In genomic region chr13:94236132-94236531, GRCh38 we compare ENCODE assay signal across 23 cellular contexts.
DNase-seq lines count a peak whose midpoint lies in the region; TF ChIP-seq lines count a peak whose summit lies in the region.
"Had no signal": no experiment of that assay in that cellular context is flagged by ENCODE, and none has a peak within 500 bp of the region (broad histone marks: within the 10 kb centered on the region; RNA-seq: fewer than 3 reads in every experiment).

No MANE protein-coding gene starts in this region.

- H3K9me3 ChIP-seq in BLaER1, result no peaks in the 10 kb centered on the region
- H3K9me3 ChIP-seq in osteoblast (ENCODE audit: low read depth, low read length), result no peaks in the 10 kb centered on the region
- no peaks in the 10 kb centered on the region for H3K9me3 ChIP-seq in thyroid gland
- no peaks in the 10 kb centered on the region for H3K9me3 ChIP-seq in Peyer's patch
- H3K9me3 ChIP-seq: gastroesophageal sphincter, tibial nerve had no signal

- H2AFZ ChIP-seq in osteoblast (ENCODE audit: low read length), result peak overlapping the region; percentile 10
- H2AFZ ChIP-seq: parathyroid adenoma had no signal

- H3K27ac ChIP-seq in BLaER1 (no peak overlapping the region), osteoblast (ENCODE audit: low read depth, low read length) (no peak overlapping the region), thyroid gland (no peak overlapping the region), Peyer's patch (no peak overlapping the region)
- H3K27ac ChIP-seq: C4-2B, gastroesophageal sphincter, parathyroid adenoma, tibial nerve had no signal

- H3K27ac Mint-ChIP-seq in HFFc6, result no peak overlapping the region; the same call in 1 of the 2 replicates
- H3K27ac Mint-ChIP-seq: activated CD4-positive, alpha-beta T cell treated with anti-CD3 and anti-CD28 coated beads, Interleukin-2, amount 10 ng/mL, durations not matched to agents 7 days and 5 days; memory B cell had no signal

- no peak for TF ChIP-seq CTCF in HFFc6 (IDR thresholded peaks at IDR 0.05)
- no peak for TF ChIP-seq CTCF in choroid plexus epithelial cell (conservative IDR thresholded peaks at IDR 0.05; ENCODE audit: low read depth, low read length)
- no peak for TF ChIP-seq CTCF in osteoblast (IDR thresholded peaks at IDR 0.05; ENCODE audit: extremely low read depth, low read depth, low read length)
- no peak for TF ChIP-seq CTCF in thyroid gland (IDR thresholded peaks at IDR 0.05)
- TF ChIP-seq CTCF in Peyer's patch (IDR thresholded peaks at IDR 0.05), result no peak

- H3K27me3 ChIP-seq in BLaER1 (no peaks in the 10 kb centered on the region), osteoblast (ENCODE audit: insufficient read depth, low read length) (no peaks in the 10 kb centered on the region), thyroid gland (no peaks in the 10 kb centered on the region), Peyer's patch (no peaks in the 10 kb centered on the region)
- H3K27me3 ChIP-seq: gastroesophageal sphincter, tibial nerve had no signal

- no peaks in the 10 kb centered on the region; the same call in 1 of the 2 replicates for H3K27me3 Mint-ChIP-seq in HFFc6 (ENCODE audit: insufficient read depth)
- H3K27me3 Mint-ChIP-seq: activated CD4-positive, alpha-beta T cell treated with anti-CD3 and anti-CD28 coated beads, Interleukin-2, amount 10 ng/mL, durations not matched to agents 7 days and 5 days; memory B cell had no signal

- H3K79me2 ChIP-seq in osteoblast (ENCODE audit: insufficient read depth, low read length), result no peaks in the 10 kb centered on the region
- H3K79me2 ChIP-seq: parathyroid adenoma had no signal

- H3K4me2 ChIP-seq in BLaER1 (peak overlapping the region; percentile 40), osteoblast (ENCODE audit: insufficient read depth, low read length) (peak overlapping the region; percentile 26)

- H3K9me3 Mint-ChIP-seq in HFFc6, result no peaks in the 10 kb centered on the region
- H3K9me3 Mint-ChIP-seq: neural crest cell had no signal

- H3K36me3 ChIP-seq in BLaER1 (no peaks in the 10 kb centered on the region), osteoblast (ENCODE audit: insufficient read depth, low read length) (no peaks in the 10 kb centered on the region), thyroid gland (no peaks in the 10 kb centered on the region), Peyer's patch (no peaks in the 10 kb centered on the region)
- H3K36me3 ChIP-seq: gastroesophageal sphincter, tibial nerve had no signal

- peaks cover 68% of the 10 kb centered on the region for H3K4me1 Mint-ChIP-seq in HFFc6 (ENCODE audit: low read depth)

- TF ChIP-seq POLR2A in thyroid gland (IDR thresholded peaks at IDR 0.05) (no peak), Peyer's patch (IDR thresholded peaks at IDR 0.05) (no peak)

- peaks cover 11% of the 10 kb centered on the region for H3K36me3 Mint-ChIP-seq in HFFc6 (ENCODE audit: low read depth)
- H3K36me3 Mint-ChIP-seq: memory B cell had no signal

- no peak for DNase-seq in HFFc6
- peak; percentile 9 for DNase-seq in choroid plexus epithelial cell (ENCODE audit: low read depth)
- DNase-seq in osteoblast (ENCODE audit: insufficient read length, low spot score, missing footprints), result no peak
- DNase-seq in thyroid gland, result no peak
- no peak for DNase-seq in Peyer's patch
- DNase-seq in stimulated activated CD8-positive, alpha-beta memory T cell treated with anti-CD3 and anti-CD28 coated beads, Interleukin-4, amount 100 ng/mL, for 48 hours, result no peak
- DNase-seq: activated CD4-positive, alpha-beta T cell treated with anti-CD3 and anti-CD28 coated beads, Interleukin-2, amount 10 ng/mL, durations not matched to agents 7 days and 5 days; activated T-cell treated with anti-CD3 and anti-CD28 coated beads, Interleukin-2, amount 50 U/mL, for 1 hour; amniotic stem cell; Calu3; DMS79 treated with DMSO at 0.1 percent for 48 hours; GDM1; NCI-H446 treated with DMSO at 0.1 percent for 48 hours; NCI-H82; right cardiac atrium; T1000 had no signal

- H4K20me1 ChIP-seq in BLaER1 (no peaks in the 10 kb centered on the region), osteoblast (ENCODE audit: insufficient read depth, low read length) (no peaks in the 10 kb centered on the region)

- H3K4me1 ChIP-seq in BLaER1, result peaks cover 14% of the 10 kb centered on the region
- peaks cover 31% of the 10 kb centered on the region for H3K4me1 ChIP-seq in osteoblast (ENCODE audit: insufficient read depth, low read length)
- H3K4me1 ChIP-seq in thyroid gland, result no peaks in the 10 kb centered on the region
- no peaks in the 10 kb centered on the region for H3K4me1 ChIP-seq in Peyer's patch
- H3K4me1 ChIP-seq: gastroesophageal sphincter, parathyroid adenoma had no signal

- peak overlapping the region; percentile 10; the same call in 1 of the 2 replicates for H3K4me3 Mint-ChIP-seq in HFFc6
- H3K4me3 Mint-ChIP-seq: activated CD4-positive, alpha-beta T cell treated with anti-CD3 and anti-CD28 coated beads, Interleukin-2, amount 10 ng/mL, durations not matched to agents 7 days and 5 days; memory B cell; neural crest cell had no signal

- H3K4me3 ChIP-seq in BLaER1 (no peak overlapping the region), choroid plexus epithelial cell (ENCODE audit: low read depth, low read length) (no peak overlapping the region), osteoblast (ENCODE audit: insufficient read depth, low read length) (no peak overlapping the region), thyroid gland (replicated peaks in 1 of 3) (no peak overlapping the region), Peyer's patch (no peak overlapping the region)
- H3K4me3 ChIP-seq: gastroesophageal sphincter, tibial nerve had no signal

- H3K9ac ChIP-seq in BLaER1, result no peak overlapping the region
- H3K9ac ChIP-seq: parathyroid adenoma had no signal

- WGBS in thyroid gland, 2 donors, result 77 to 79% methylated on average over 2 of the region's 2 CpGs

- intact Hi-C loops in thyroid gland (cut with DNase I), result no loop called here
